ENCODE assay signal across 1 cellular context in genomic region chr2:178193496-178193822, GRCh38.
TF ChIP-seq lines count a peak whose summit lies in the region.

No MANE protein-coding gene starts in this region.

TF ChIP-seq in HepG2, 621 proteins besides CTCF, POLR2A, EP300 and RAD21 (continued from another document and continues in another):
- no peak for TF ChIP-seq ISX (CRISPR knock-in tag; conservative IDR thresholded peaks at IDR 0.05)
- no peak for TF ChIP-seq EED (CRISPR knock-in tag; IDR thresholded peaks at IDR 0.05)
- TF ChIP-seq SNRNP70 (IDR thresholded peaks at IDR 0.05; ENCODE audit: low read depth, low read length): no peak
- TF ChIP-seq ZNF333 (CRISPR knock-in tag; IDR thresholded peaks at IDR 0.05; ENCODE audit: borderline replicate concordance): 0 out of 2 replicates have a peak, but pooled peaks have one; percentile 11
- TF ChIP-seq PLRG1 (conservative IDR thresholded peaks at IDR 0.05): no peak
- TF ChIP-seq ZFP36L1 (CRISPR knock-in tag; IDR thresholded peaks at IDR 0.05): peak; percentile 36; the same call in 1 of the 2 replicates
- TF ChIP-seq ZNF780A (CRISPR knock-in tag; IDR thresholded peaks at IDR 0.05): 0 out of 2 replicates have a peak, but pooled peaks have one; percentile 55
- peak; percentile 98 for TF ChIP-seq ZNF317 (CRISPR knock-in tag; IDR thresholded peaks at IDR 0.05)
- TF ChIP-seq SRSF1 (optimal IDR thresholded peaks at IDR 0.05; ENCODE audit: low read depth, low read length): no peak
- no peak for TF ChIP-seq ZNF597 (CRISPR knock-in tag; IDR thresholded peaks at IDR 0.05)
- no peak for TF ChIP-seq ZNF446 (CRISPR knock-in tag; IDR thresholded peaks at IDR 0.05)
- peak; percentile 73; the same call in 1 of the 2 replicates for TF ChIP-seq CREM (IDR thresholded peaks at IDR 0.05)
- TF ChIP-seq CREM (CRISPR knock-in tag; IDR thresholded peaks at IDR 0.05): no peak
- TF ChIP-seq ZNF24 (IDR thresholded peaks at IDR 0.05): no peak
- TF ChIP-seq ZNF547 (CRISPR knock-in tag; IDR thresholded peaks at IDR 0.05): no peak
- TF ChIP-seq CENPX (CRISPR knock-in tag; IDR thresholded peaks at IDR 0.05): no peak
- TF ChIP-seq ZSCAN12 (CRISPR knock-in tag; IDR thresholded peaks at IDR 0.05): no peak
- TF ChIP-seq, protein P1, sequence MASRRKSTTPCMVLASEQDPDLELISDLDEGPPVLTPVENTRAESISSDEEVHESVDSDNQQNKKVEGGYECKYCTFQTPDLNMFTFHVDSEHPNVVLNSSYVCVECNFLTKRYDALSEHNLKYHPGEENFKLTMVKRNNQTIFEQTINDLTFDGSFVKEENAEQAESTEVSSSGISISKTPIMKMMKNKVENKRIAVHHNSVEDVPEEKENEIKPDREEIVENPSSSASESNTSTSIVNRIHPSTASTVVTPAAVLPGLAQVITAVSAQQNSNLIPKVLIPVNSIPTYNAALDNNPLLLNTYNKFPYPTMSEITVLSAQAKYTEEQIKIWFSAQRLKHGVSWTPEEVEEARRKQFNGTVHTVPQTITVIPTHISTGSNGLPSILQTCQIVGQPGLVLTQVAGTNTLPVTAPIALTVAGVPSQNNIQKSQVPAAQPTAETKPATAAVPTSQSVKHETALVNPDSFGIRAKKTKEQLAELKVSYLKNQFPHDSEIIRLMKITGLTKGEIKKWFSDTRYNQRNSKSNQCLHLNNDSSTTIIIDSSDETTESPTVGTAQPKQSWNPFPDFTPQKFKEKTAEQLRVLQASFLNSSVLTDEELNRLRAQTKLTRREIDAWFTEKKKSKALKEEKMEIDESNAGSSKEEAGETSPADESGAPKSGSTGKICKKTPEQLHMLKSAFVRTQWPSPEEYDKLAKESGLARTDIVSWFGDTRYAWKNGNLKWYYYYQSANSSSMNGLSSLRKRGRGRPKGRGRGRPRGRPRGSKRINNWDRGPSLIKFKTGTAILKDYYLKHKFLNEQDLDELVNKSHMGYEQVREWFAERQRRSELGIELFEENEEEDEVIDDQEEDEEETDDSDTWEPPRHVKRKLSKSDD (CRISPR knock-in tag; IDR thresholded peaks at IDR 0.05; ENCODE audit: low read depth): no peak
- no peak for TF ChIP-seq ZNF616 (CRISPR knock-in tag; IDR thresholded peaks at IDR 0.05; ENCODE audit: low read depth)
- TF ChIP-seq MLLT10 (CRISPR knock-in tag; IDR thresholded peaks at IDR 0.05): no peak
- peak; percentile 94 for TF ChIP-seq TBX2 (CRISPR knock-in tag; IDR thresholded peaks at IDR 0.05; ENCODE audit: borderline replicate concordance)
- TF ChIP-seq ZNF331 (CRISPR knock-in tag; IDR thresholded peaks at IDR 0.05): peak; percentile 25; the same call in 1 of the 2 replicates
- no peak for TF ChIP-seq SPEN (CRISPR knock-in tag; IDR thresholded peaks at IDR 0.05; ENCODE audit: low read depth)
- no peak for TF ChIP-seq ZNF652 (CRISPR knock-in tag; IDR thresholded peaks at IDR 0.05; ENCODE audit: borderline replicate concordance, low read depth)
- no peak; the same call in 1 of the 2 replicates for TF ChIP-seq RXRA (CRISPR knock-in tag; IDR thresholded peaks at IDR 0.05)
- no peak for TF ChIP-seq KLF15 (CRISPR knock-in tag; IDR thresholded peaks at IDR 0.05; ENCODE audit: borderline replicate concordance)
- TF ChIP-seq ZBTB38 (CRISPR knock-in tag; IDR thresholded peaks at IDR 0.05): no peak
- no peak for TF ChIP-seq NFYC (CRISPR knock-in tag; IDR thresholded peaks at IDR 0.05)
- no peak for TF ChIP-seq ZNF510 (CRISPR knock-in tag; IDR thresholded peaks at IDR 0.05; ENCODE audit: low read depth)
- TF ChIP-seq, protein P2, sequence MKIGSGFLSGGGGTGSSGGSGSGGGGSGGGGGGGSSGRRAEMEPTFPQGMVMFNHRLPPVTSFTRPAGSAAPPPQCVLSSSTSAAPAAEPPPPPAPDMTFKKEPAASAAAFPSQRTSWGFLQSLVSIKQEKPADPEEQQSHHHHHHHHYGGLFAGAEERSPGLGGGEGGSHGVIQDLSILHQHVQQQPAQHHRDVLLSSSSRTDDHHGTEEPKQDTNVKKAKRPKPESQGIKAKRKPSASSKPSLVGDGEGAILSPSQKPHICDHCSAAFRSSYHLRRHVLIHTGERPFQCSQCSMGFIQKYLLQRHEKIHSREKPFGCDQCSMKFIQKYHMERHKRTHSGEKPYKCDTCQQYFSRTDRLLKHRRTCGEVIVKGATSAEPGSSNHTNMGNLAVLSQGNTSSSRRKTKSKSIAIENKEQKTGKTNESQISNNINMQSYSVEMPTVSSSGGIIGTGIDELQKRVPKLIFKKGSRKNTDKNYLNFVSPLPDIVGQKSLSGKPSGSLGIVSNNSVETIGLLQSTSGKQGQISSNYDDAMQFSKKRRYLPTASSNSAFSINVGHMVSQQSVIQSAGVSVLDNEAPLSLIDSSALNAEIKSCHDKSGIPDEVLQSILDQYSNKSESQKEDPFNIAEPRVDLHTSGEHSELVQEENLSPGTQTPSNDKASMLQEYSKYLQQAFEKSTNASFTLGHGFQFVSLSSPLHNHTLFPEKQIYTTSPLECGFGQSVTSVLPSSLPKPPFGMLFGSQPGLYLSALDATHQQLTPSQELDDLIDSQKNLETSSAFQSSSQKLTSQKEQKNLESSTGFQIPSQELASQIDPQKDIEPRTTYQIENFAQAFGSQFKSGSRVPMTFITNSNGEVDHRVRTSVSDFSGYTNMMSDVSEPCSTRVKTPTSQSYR (CRISPR knock-in tag; IDR thresholded peaks at IDR 0.05; ENCODE audit: borderline replicate concordance): no peak; the same call in 1 of the 2 replicates
- no peak for TF ChIP-seq EHMT2 (IDR thresholded peaks at IDR 0.05; ENCODE audit: borderline replicate concordance, low read depth, low read length)
- TF ChIP-seq HNF1A (IDR thresholded peaks at IDR 0.05; ENCODE audit: low read depth): peak; percentile 64
- no peak for TF ChIP-seq HNF1A (CRISPR knock-in tag; IDR thresholded peaks at IDR 0.05; ENCODE audit: borderline replicate concordance)
- TF ChIP-seq CAMTA2 (CRISPR knock-in tag; IDR thresholded peaks at IDR 0.05; ENCODE audit: borderline replicate concordance): no peak
- TF ChIP-seq, protein P3, sequence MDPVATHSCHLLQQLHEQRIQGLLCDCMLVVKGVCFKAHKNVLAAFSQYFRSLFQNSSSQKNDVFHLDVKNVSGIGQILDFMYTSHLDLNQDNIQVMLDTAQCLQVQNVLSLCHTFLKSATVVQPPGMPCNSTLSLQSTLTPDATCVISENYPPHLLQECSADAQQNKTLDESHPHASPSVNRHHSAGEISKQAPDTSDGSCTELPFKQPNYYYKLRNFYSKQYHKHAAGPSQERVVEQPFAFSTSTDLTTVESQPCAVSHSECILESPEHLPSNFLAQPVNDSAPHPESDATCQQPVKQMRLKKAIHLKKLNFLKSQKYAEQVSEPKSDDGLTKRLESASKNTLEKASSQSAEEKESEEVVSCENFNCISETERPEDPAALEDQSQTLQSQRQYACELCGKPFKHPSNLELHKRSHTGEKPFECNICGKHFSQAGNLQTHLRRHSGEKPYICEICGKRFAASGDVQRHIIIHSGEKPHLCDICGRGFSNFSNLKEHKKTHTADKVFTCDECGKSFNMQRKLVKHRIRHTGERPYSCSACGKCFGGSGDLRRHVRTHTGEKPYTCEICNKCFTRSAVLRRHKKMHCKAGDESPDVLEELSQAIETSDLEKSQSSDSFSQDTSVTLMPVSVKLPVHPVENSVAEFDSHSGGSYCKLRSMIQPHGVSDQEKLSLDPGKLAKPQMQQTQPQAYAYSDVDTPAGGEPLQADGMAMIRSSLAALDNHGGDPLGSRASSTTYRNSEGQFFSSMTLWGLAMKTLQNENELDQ (CRISPR knock-in tag; IDR thresholded peaks at IDR 0.05; ENCODE audit: borderline replicate concordance): no peak
- TF ChIP-seq ARID2 (CRISPR knock-in tag; IDR thresholded peaks at IDR 0.05; ENCODE audit: borderline replicate concordance): no peak; the same call in 1 of the 2 replicates
- no peak for TF ChIP-seq ZNF678 (CRISPR knock-in tag; IDR thresholded peaks at IDR 0.05)
- no peak for TF ChIP-seq SMAD9 (CRISPR knock-in tag; IDR thresholded peaks at IDR 0.05)
- TF ChIP-seq NR2F2 (IDR thresholded peaks at IDR 0.05; ENCODE audit: borderline replicate concordance, low read depth): peak; percentile 82
- 0 out of 2 replicates have a peak, but pooled peaks have one; percentile 39 for TF ChIP-seq HIVEP1 (CRISPR knock-in tag; IDR thresholded peaks at IDR 0.05)
- no peak for TF ChIP-seq ZFP37 (CRISPR knock-in tag; IDR thresholded peaks at IDR 0.05; ENCODE audit: borderline replicate concordance)
- TF ChIP-seq, protein P4, sequence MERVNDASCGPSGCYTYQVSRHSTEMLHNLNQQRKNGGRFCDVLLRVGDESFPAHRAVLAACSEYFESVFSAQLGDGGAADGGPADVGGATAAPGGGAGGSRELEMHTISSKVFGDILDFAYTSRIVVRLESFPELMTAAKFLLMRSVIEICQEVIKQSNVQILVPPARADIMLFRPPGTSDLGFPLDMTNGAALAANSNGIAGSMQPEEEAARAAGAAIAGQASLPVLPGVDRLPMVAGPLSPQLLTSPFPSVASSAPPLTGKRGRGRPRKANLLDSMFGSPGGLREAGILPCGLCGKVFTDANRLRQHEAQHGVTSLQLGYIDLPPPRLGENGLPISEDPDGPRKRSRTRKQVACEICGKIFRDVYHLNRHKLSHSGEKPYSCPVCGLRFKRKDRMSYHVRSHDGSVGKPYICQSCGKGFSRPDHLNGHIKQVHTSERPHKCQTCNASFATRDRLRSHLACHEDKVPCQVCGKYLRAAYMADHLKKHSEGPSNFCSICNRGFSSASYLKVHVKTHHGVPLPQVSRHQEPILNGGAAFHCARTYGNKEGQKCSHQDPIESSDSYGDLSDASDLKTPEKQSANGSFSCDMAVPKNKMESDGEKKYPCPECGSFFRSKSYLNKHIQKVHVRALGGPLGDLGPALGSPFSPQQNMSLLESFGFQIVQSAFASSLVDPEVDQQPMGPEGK (CRISPR knock-in tag; IDR thresholded peaks at IDR 0.05): peak; percentile 93
- no peak for TF ChIP-seq GLI4 (CRISPR knock-in tag; IDR thresholded peaks at IDR 0.05; ENCODE audit: borderline replicate concordance)
- no peak for TF ChIP-seq ZNF737 (CRISPR knock-in tag; IDR thresholded peaks at IDR 0.05; ENCODE audit: borderline replicate concordance)
- no peak for TF ChIP-seq AKNA (CRISPR knock-in tag; IDR thresholded peaks at IDR 0.05; ENCODE audit: borderline replicate concordance)
- TF ChIP-seq ETV5 (CRISPR knock-in tag; IDR thresholded peaks at IDR 0.05; ENCODE audit: borderline replicate concordance): peak; percentile 22; the same call in 1 of the 2 replicates
